ENCODE assay signal across 8 cellular contexts in the genomic region with DNA sequence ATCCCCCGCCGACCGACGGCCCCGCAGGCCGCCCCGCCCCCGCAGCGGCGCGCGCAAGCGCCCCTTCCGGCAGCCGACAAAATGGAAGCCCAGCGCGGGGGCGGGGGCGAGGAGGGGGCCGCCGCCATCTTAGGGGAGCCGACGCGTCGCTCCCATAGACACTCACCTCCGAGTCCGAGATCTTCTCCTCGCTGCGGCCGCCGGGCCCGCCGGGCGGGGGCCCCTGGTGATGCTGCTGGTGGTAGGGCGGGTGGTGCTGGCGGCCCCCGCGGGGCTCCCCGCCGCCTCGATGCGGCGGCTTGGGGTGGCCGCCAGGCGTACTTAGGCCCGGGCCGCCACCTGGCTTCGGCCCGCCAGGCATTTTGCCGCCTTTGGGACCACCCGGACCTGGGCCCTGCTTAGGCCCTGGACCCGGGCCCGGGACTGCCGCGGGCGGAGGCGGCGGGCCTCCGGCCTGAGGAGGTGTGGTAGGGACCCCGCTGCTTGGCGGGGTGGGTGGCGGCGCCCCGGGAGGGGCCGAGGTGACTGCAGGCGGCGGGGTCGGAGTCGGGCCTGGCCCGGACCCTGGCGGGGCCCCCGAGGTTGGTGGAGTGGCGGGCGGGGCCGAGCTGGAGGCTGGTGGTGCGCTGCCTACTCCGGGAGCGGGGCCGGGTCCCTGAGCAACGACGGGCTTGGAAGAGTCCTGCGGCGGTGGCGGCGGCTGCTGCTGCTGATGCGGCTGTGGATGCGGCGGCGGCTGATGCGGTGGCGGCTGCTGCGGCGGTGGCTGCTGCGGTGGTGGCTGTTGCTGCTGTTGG. TPM values are rescaled to one million over a fixed set of nuclear protein-coding genes. Genes with fewer than 3 reads are reported as not detected.
DNase-seq lines count a peak whose midpoint lies in the region; ATAC-seq, FAIRE-seq and TF ChIP-seq lines count a peak whose summit lies in the region.

No MANE protein-coding gene starts in this region.

- H3K27ac ChIP-seq in keratinocyte (ENCODE audit: control insufficient read depth, insufficient read depth, low read length): peak overlapping the region; percentile 90

- H3K79me2 ChIP-seq in keratinocyte (ENCODE audit: control insufficient read depth, insufficient read depth, low read length): peaks cover 56% of the 10 kb centered on the region

- H3K9me1 ChIP-seq in keratinocyte (ENCODE audit: control insufficient read depth, extremely low read depth, insufficient read depth, low read length): peaks cover 2% of the 10 kb centered on the region

- H3K36me3 ChIP-seq in keratinocyte (ENCODE audit: control insufficient read depth in 2 of 2, extremely low read depth in 1 of 2, insufficient read depth in 2 of 2, low read length in 2 of 2): peaks cover 17 to 40% of the 10 kb centered on the region in 2 experiments

- no peak overlapping the region for H2AFZ ChIP-seq in keratinocyte (ENCODE audit: control insufficient read depth, low read length)

- H3K4me1 ChIP-seq in keratinocyte (ENCODE audit: control insufficient read depth, extremely low read depth, insufficient read depth, low read length): peaks cover 18% of the 10 kb centered on the region

- H3K4me2 ChIP-seq in keratinocyte (ENCODE audit: control insufficient read depth, extremely low read depth, insufficient read depth, low read depth, low read length): peak overlapping the region; percentile 6

- H3K27me3 ChIP-seq in keratinocyte (ENCODE audit: control insufficient read depth, extremely low read depth, insufficient read depth, low read length): no peaks in the 10 kb centered on the region

- TF ChIP-seq CTCF in cardiac fibroblast (IDR thresholded peaks at IDR 0.05; ENCODE audit: low read depth, low read length): no peak
- TF ChIP-seq CTCF in keratinocyte (optimal IDR thresholded peaks at IDR 0.05 in 1 of 3, IDR thresholded peaks at IDR 0.05 in 1 of 3, conservative IDR thresholded peaks at IDR 0.05 in 1 of 3; ENCODE audit: extremely low read depth in 1 of 3, insufficient read depth in 2 of 3, low read length in 3 of 3): peak in 1 of 3 experiments; percentile 10

- H4K20me1 ChIP-seq in keratinocyte (ENCODE audit: control insufficient read depth, extremely low read depth, insufficient read depth, low read length): peaks cover 40% of the 10 kb centered on the region

- TF ChIP-seq POLR2A in GM18505 (IDR thresholded peaks at IDR 0.05; ENCODE audit: borderline replicate concordance, extremely low read depth, insufficient read depth, insufficient read length): peak; percentile 69

- H3K4me3 ChIP-seq in cardiac fibroblast (replicated peaks in 1 of 2; ENCODE audit: low read depth in 2 of 2, low read length in 2 of 2) (peak overlapping the region; percentile 73 to 91), keratinocyte (ENCODE audit: control insufficient read depth in 2 of 3, extremely low read depth in 1 of 3, insufficient read depth in 2 of 3, low read depth in 1 of 3, low read length in 3 of 3) (peak overlapping the region; percentile 85 to 97 (median 94))

- no peak for FAIRE-seq in keratinocyte (lab: Jason Lieb, UNC)

- peak overlapping the region; percentile 91 for H3K9ac ChIP-seq in keratinocyte (ENCODE audit: control insufficient read depth, extremely low read depth, insufficient read depth, low read length)

- ATAC-seq in GM18505 (IDR thresholded peaks at IDR 0.05; ENCODE audit: unreplicated experiment): peak; percentile 44
- peak; percentile 40 for ATAC-seq in HG03045 (IDR thresholded peaks at IDR 0.05; ENCODE audit: unreplicated experiment)
- no peak for ATAC-seq in GM18858 (IDR thresholded peaks at IDR 0.05; ENCODE audit: unreplicated experiment)

- H3K9me3 ChIP-seq in keratinocyte (ENCODE audit: control insufficient read depth, low read depth, low read length): no peaks in the 10 kb centered on the region

- DNase-seq in NCI-H2227 treated with DMSO at 0.1 percent for 48 hours (lab: John Stamatoyannopoulos, UW) (peak; percentile 81), cardiac fibroblast (ENCODE audit: low read depth in 2 of 2) (peak; percentile 74 to 84), keratinocyte (ENCODE audit: low read depth, low spot score) (no peak)
- peak; percentile 78 to 86 (median 85) for DNase-seq in activated CD4-positive, CD25-positive, alpha-beta regulatory T cell (lab: John Stamatoyannopoulos, UW)
- peak; percentile 93 for DNase-seq in stimulated activated CD4-positive, alpha-beta T cell treated with anti-CD3 and anti-CD28 coated beads, Interleukin-12 subunit alpha, Interleukin-12 subunit beta, amount 100 ng/mL, for 4 hours

- dilution Hi-C loops in keratinocyte (cut with MboI; ENCODE audit: extremely low pct_ligation_motif_present, low sequenced_read_pairs): no loop called here

RNA-seq across cellular contexts. Expression of a gene that starts 0.7 kb away (rescaled TPM):
- polyA plus RNA-seq in keratinocyte: 61.6 to 150 TPM (median 117 TPM) in 3 replicates
- 525 TPM for polyA plus RNA-seq in keratinocyte (2011; ENCODE audit: low read depth)
- polyA plus RNA-seq in keratinocyte (2011; cell fraction: cytosol; rRNA removed): 58.5 and 59.3 TPM in 2 replicates
- polyA plus RNA-seq in keratinocyte (2011; cell fraction: nucleus; rRNA removed): 172 and 234 TPM in 2 replicates
- 173 and 242 TPM in 2 replicates for polyA plus RNA-seq in keratinocyte (2012; ENCODE audit: low replicate concordance)
- 16.2 to 95.6 TPM (median 28.2 TPM) in 3 replicates for polyA minus RNA-seq in keratinocyte
- polyA minus RNA-seq in keratinocyte (2011; cell fraction: cytosol; rRNA and poly(A)+ RNA removed): 32.4 TPM
- polyA minus RNA-seq in keratinocyte (2011; cell fraction: nucleus; rRNA and poly(A)+ RNA removed): 58.2 and 101 TPM in 2 replicates
